1 cellular context compared by ENCODE assay signal in the genomic region with DNA sequence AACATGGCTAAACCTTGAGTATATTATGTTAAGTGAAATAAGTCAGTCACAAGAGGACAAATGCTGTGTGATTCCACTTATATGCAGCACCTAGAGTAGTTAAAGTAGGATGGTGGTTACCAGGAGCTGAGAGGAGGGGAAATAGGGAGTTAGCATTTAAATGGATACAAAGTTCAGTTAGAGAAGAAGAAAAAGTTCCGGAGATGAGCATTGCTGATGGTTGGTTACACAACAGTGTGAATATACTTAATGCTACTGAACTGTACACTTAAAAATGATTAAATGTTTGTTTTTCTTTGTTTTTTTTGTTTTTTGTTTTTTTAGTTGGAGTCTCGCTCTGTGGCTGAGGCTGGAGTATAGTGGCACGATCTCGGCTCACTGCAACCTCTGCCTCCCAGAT.
TF ChIP-seq lines count a peak whose summit lies in the region.

No MANE protein-coding gene starts in this region.

TF ChIP-seq in HepG2, 621 proteins besides CTCF, POLR2A, EP300 and RAD21 (continued from another document and continues in another):
- TF ChIP-seq, protein P1, sequence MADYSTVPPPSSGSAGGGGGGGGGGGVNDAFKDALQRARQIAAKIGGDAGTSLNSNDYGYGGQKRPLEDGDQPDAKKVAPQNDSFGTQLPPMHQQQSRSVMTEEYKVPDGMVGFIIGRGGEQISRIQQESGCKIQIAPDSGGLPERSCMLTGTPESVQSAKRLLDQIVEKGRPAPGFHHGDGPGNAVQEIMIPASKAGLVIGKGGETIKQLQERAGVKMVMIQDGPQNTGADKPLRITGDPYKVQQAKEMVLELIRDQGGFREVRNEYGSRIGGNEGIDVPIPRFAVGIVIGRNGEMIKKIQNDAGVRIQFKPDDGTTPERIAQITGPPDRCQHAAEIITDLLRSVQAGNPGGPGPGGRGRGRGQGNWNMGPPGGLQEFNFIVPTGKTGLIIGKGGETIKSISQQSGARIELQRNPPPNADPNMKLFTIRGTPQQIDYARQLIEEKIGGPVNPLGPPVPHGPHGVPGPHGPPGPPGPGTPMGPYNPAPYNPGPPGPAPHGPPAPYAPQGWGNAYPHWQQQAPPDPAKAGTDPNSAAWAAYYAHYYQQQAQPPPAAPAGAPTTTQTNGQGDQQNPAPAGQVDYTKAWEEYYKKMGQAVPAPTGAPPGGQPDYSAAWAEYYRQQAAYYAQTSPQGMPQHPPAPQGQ (CRISPR knock-in tag; IDR thresholded peaks at IDR 0.05; ENCODE audit: borderline replicate concordance) = no peak
- TF ChIP-seq ZNF180 (CRISPR knock-in tag; IDR thresholded peaks at IDR 0.05; ENCODE audit: borderline replicate concordance, low read depth) = no peak
- TF ChIP-seq, protein P2, sequence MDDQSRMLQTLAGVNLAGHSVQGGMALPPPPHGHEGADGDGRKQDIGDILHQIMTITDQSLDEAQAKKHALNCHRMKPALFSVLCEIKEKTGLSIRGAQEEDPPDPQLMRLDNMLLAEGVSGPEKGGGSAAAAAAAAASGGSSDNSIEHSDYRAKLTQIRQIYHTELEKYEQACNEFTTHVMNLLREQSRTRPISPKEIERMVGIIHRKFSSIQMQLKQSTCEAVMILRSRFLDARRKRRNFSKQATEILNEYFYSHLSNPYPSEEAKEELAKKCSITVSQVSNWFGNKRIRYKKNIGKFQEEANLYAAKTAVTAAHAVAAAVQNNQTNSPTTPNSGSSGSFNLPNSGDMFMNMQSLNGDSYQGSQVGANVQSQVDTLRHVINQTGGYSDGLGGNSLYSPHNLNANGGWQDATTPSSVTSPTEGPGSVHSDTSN (CRISPR knock-in tag; IDR thresholded peaks at IDR 0.05; ENCODE audit: borderline replicate concordance) = no peak
- TF ChIP-seq ISX (CRISPR knock-in tag; conservative IDR thresholded peaks at IDR 0.05) = no peak
- no peak for TF ChIP-seq ZNF124 (CRISPR knock-in tag; IDR thresholded peaks at IDR 0.05)
- TF ChIP-seq, protein P3, sequence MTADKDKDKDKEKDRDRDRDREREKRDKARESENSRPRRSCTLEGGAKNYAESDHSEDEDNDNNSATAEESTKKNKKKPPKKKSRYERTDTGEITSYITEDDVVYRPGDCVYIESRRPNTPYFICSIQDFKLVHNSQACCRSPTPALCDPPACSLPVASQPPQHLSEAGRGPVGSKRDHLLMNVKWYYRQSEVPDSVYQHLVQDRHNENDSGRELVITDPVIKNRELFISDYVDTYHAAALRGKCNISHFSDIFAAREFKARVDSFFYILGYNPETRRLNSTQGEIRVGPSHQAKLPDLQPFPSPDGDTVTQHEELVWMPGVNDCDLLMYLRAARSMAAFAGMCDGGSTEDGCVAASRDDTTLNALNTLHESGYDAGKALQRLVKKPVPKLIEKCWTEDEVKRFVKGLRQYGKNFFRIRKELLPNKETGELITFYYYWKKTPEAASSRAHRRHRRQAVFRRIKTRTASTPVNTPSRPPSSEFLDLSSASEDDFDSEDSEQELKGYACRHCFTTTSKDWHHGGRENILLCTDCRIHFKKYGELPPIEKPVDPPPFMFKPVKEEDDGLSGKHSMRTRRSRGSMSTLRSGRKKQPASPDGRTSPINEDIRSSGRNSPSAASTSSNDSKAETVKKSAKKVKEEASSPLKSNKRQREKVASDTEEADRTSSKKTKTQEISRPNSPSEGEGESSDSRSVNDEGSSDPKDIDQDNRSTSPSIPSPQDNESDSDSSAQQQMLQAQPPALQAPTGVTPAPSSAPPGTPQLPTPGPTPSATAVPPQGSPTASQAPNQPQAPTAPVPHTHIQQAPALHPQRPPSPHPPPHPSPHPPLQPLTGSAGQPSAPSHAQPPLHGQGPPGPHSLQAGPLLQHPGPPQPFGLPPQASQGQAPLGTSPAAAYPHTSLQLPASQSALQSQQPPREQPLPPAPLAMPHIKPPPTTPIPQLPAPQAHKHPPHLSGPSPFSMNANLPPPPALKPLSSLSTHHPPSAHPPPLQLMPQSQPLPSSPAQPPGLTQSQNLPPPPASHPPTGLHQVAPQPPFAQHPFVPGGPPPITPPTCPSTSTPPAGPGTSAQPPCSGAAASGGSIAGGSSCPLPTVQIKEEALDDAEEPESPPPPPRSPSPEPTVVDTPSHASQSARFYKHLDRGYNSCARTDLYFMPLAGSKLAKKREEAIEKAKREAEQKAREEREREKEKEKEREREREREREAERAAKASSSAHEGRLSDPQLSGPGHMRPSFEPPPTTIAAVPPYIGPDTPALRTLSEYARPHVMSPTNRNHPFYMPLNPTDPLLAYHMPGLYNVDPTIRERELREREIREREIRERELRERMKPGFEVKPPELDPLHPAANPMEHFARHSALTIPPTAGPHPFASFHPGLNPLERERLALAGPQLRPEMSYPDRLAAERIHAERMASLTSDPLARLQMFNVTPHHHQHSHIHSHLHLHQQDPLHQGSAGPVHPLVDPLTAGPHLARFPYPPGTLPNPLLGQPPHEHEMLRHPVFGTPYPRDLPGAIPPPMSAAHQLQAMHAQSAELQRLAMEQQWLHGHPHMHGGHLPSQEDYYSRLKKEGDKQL (CRISPR knock-in tag; IDR thresholded peaks at IDR 0.05; ENCODE audit: low read depth) = no peak
- peak; percentile 16; the same call in 1 of the 2 replicates for TF ChIP-seq ETV5 (CRISPR knock-in tag; IDR thresholded peaks at IDR 0.05; ENCODE audit: borderline replicate concordance)
- TF ChIP-seq, protein P4, sequence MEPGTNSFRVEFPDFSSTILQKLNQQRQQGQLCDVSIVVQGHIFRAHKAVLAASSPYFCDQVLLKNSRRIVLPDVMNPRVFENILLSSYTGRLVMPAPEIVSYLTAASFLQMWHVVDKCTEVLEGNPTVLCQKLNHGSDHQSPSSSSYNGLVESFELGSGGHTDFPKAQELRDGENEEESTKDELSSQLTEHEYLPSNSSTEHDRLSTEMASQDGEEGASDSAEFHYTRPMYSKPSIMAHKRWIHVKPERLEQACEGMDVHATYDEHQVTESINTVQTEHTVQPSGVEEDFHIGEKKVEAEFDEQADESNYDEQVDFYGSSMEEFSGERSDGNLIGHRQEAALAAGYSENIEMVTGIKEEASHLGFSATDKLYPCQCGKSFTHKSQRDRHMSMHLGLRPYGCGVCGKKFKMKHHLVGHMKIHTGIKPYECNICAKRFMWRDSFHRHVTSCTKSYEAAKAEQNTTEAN (CRISPR knock-in tag; conservative IDR thresholded peaks at IDR 0.05) = no peak
- TF ChIP-seq ZNF138 (CRISPR knock-in tag; IDR thresholded peaks at IDR 0.05; ENCODE audit: low read depth) = no peak
- TF ChIP-seq, protein P5, sequence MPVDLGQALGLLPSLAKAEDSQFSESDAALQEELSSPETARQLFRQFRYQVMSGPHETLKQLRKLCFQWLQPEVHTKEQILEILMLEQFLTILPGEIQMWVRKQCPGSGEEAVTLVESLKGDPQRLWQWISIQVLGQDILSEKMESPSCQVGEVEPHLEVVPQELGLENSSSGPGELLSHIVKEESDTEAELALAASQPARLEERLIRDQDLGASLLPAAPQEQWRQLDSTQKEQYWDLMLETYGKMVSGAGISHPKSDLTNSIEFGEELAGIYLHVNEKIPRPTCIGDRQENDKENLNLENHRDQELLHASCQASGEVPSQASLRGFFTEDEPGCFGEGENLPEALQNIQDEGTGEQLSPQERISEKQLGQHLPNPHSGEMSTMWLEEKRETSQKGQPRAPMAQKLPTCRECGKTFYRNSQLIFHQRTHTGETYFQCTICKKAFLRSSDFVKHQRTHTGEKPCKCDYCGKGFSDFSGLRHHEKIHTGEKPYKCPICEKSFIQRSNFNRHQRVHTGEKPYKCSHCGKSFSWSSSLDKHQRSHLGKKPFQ (CRISPR knock-in tag; IDR thresholded peaks at IDR 0.05; ENCODE audit: insufficient replicate concordance) = no peak
- no peak for TF ChIP-seq NFRKB (IDR thresholded peaks at IDR 0.05)
- no peak for TF ChIP-seq CAMTA2 (CRISPR knock-in tag; IDR thresholded peaks at IDR 0.05; ENCODE audit: borderline replicate concordance)
- no peak for TF ChIP-seq MED1 (CRISPR knock-in tag; IDR thresholded peaks at IDR 0.05)
- TF ChIP-seq TEAD2 (CRISPR knock-in tag; IDR thresholded peaks at IDR 0.05) = no peak
- TF ChIP-seq, protein P6, sequence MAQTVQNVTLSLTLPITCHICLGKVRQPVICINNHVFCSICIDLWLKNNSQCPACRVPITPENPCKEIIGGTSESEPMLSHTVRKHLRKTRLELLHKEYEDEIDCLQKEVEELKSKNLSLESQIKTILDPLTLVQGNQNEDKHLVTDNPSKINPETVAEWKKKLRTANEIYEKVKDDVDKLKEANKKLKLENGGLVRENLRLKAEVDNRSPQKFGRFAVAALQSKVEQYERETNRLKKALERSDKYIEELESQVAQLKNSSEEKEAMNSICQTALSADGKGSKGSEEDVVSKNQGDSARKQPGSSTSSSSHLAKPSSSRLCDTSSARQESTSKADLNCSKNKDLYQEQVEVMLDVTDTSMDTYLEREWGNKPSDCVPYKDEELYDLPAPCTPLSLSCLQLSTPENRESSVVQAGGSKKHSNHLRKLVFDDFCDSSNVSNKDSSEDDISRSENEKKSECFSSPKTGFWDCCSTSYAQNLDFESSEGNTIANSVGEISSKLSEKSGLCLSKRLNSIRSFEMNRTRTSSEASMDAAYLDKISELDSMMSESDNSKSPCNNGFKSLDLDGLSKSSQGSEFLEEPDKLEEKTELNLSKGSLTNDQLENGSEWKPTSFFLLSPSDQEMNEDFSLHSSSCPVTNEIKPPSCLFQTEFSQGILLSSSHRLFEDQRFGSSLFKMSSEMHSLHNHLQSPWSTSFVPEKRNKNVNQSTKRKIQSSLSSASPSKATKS (CRISPR knock-in tag; IDR thresholded peaks at IDR 0.05) = no peak
- TF ChIP-seq FOXO1 (CRISPR knock-in tag; IDR thresholded peaks at IDR 0.05) = no peak
- no peak for TF ChIP-seq SP5 (CRISPR knock-in tag; IDR thresholded peaks at IDR 0.05; ENCODE audit: borderline replicate concordance, low read depth)
- no peak for TF ChIP-seq ZNF441 (CRISPR knock-in tag; IDR thresholded peaks at IDR 0.05; ENCODE audit: borderline replicate concordance)
- no peak for TF ChIP-seq ZNF674 (CRISPR knock-in tag; IDR thresholded peaks at IDR 0.05; ENCODE audit: low read depth)
- TF ChIP-seq, protein P7, sequence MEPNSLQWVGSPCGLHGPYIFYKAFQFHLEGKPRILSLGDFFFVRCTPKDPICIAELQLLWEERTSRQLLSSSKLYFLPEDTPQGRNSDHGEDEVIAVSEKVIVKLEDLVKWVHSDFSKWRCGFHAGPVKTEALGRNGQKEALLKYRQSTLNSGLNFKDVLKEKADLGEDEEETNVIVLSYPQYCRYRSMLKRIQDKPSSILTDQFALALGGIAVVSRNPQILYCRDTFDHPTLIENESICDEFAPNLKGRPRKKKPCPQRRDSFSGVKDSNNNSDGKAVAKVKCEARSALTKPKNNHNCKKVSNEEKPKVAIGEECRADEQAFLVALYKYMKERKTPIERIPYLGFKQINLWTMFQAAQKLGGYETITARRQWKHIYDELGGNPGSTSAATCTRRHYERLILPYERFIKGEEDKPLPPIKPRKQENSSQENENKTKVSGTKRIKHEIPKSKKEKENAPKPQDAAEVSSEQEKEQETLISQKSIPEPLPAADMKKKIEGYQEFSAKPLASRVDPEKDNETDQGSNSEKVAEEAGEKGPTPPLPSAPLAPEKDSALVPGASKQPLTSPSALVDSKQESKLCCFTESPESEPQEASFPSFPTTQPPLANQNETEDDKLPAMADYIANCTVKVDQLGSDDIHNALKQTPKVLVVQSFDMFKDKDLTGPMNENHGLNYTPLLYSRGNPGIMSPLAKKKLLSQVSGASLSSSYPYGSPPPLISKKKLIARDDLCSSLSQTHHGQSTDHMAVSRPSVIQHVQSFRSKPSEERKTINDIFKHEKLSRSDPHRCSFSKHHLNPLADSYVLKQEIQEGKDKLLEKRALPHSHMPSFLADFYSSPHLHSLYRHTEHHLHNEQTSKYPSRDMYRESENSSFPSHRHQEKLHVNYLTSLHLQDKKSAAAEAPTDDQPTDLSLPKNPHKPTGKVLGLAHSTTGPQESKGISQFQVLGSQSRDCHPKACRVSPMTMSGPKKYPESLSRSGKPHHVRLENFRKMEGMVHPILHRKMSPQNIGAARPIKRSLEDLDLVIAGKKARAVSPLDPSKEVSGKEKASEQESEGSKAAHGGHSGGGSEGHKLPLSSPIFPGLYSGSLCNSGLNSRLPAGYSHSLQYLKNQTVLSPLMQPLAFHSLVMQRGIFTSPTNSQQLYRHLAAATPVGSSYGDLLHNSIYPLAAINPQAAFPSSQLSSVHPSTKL (CRISPR knock-in tag; IDR thresholded peaks at IDR 0.05) = peak; percentile 52
- TF ChIP-seq, protein P8, sequence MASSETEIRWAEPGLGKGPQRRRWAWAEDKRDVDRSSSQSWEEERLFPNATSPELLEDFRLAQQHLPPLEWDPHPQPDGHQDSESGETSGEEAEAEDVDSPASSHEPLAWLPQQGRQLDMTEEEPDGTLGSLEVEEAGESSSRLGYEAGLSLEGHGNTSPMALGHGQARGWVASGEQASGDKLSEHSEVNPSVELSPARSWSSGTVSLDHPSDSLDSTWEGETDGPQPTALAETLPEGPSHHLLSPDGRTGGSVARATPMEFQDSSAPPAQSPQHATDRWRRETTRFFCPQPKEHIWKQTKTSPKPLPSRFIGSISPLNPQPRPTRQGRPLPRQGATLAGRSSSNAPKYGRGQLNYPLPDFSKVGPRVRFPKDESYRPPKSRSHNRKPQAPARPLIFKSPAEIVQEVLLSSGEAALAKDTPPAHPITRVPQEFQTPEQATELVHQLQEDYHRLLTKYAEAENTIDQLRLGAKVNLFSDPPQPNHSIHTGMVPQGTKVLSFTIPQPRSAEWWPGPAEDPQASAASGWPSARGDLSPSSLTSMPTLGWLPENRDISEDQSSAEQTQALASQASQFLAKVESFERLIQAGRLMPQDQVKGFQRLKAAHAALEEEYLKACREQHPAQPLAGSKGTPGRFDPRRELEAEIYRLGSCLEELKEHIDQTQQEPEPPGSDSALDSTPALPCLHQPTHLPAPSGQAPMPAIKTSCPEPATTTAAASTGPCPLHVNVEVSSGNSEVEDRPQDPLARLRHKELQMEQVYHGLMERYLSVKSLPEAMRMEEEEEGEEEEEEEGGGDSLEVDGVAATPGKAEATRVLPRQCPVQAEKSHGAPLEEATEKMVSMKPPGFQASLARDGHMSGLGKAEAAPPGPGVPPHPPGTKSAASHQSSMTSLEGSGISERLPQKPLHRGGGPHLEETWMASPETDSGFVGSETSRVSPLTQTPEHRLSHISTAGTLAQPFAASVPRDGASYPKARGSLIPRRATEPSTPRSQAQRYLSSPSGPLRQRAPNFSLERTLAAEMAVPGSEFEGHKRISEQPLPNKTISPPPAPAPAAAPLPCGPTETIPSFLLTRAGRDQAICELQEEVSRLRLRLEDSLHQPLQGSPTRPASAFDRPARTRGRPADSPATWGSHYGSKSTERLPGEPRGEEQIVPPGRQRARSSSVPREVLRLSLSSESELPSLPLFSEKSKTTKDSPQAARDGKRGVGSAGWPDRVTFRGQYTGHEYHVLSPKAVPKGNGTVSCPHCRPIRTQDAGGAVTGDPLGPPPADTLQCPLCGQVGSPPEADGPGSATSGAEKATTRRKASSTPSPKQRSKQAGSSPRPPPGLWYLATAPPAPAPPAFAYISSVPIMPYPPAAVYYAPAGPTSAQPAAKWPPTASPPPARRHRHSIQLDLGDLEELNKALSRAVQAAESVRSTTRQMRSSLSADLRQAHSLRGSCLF (CRISPR knock-in tag; IDR thresholded peaks at IDR 0.05; ENCODE audit: borderline replicate concordance) = no peak
- no peak for TF ChIP-seq GFI1 (CRISPR knock-in tag; IDR thresholded peaks at IDR 0.05; ENCODE audit: borderline replicate concordance)
- TF ChIP-seq ZNF720 (CRISPR knock-in tag; IDR thresholded peaks at IDR 0.05) = no peak
